In genomic region chr22:19941365-19942070, GRCh38 we compare ENCODE assay signal across 7 cellular contexts. TPM values are rescaled to one million over a fixed set of nuclear protein-coding genes. Genes with fewer than 3 reads are reported as not detected.
DNase-seq lines count a peak whose midpoint lies in the region; ATAC-seq, FAIRE-seq and TF ChIP-seq lines count a peak whose summit lies in the region.

TSS of gene COMT (plus strand) at chr22:19941772. CDS start at chr22:19962527, 20,755 bp downstream.
TSS of gene TXNRD2 (minus strand) at chr22:19941818. CDS start at chr22:19941803, 15 bp downstream.

- peak; percentile 80 to 93 (median 88) for ATAC-seq in heart right ventricle

- H3K36me3 ChIP-seq in adipocyte (ENCODE audit: control insufficient read depth, insufficient read depth, low read length, severe bottlenecking) (no peaks in the 10 kb centered on the region), heart right ventricle (peaks cover 0 to 11% (median 0%) of the 10 kb centered on the region in 9 donors)

- intact Hi-C loops in heart right ventricle (cut with DNase I): no loop called here

- DNase-seq in HK-2 (ENCODE audit: unreplicated experiment): peak; percentile 68
- peak; percentile 37 for DNase-seq in SW480 (ENCODE audit: low spot score)
- DNase-seq in adipocyte (ENCODE audit: low read depth): peak; percentile 88
- peak; percentile 65 to 80 for DNase-seq in heart right ventricle
- no peak for DNase-seq in pulmonary artery endothelial cell (ENCODE audit: low read depth, low spot score)
- peak; percentile 90 for DNase-seq in urothelium cell line (ENCODE audit: low spot score)

- H3K4me3 ChIP-seq in adipocyte (ENCODE audit: low read length) (peak within 1 kb of the TSS; percentile 97), heart right ventricle (peak within 1 kb of the TSS; percentile 68 to 97 (median 88))

- peak within 1 kb of the TSS; percentile 85 to 98 (median 95) for H3K27ac ChIP-seq in heart right ventricle

- TF ChIP-seq POLR2A in GM15510 (IDR thresholded peaks at IDR 0.05; ENCODE audit: borderline replicate concordance, extremely low read depth, insufficient read length): peak; percentile 94

- FAIRE-seq in urothelium cell line (lab: Jason Lieb, UNC): peak; percentile 27

- peak in 1 of 9 donors; percentile 19 for TF ChIP-seq CTCF in heart right ventricle (IDR thresholded peaks at IDR 0.05)

- no peaks in the 10 kb centered on the region for H3K27me3 ChIP-seq in adipocyte (replicated peaks; ENCODE audit: control insufficient read depth, insufficient read depth, low read length)
- no peaks in the 10 kb centered on the region for H3K27me3 ChIP-seq in heart right ventricle

- H3K9me3 ChIP-seq in adipocyte (ENCODE audit: control insufficient read depth, low read length): no peaks in the 10 kb centered on the region
- H3K9me3 ChIP-seq in heart right ventricle: no peaks in the 10 kb centered on the region

- WGBS in heart right ventricle, 2 donors: 1% methylated on average over 56 to 61 of the region's 62 CpGs

- H3K4me1 ChIP-seq in adipocyte (ENCODE audit: control insufficient read depth, insufficient read depth, low read length) (peaks cover 31% of the 10 kb centered on the region), heart right ventricle (peaks cover 15 to 54% (median 35%) of the 10 kb centered on the region in 9 donors)

- H3K9ac ChIP-seq in adipocyte (ENCODE audit: low read length): peak within 1 kb of the TSS; percentile 99

RNA-seq across cellular contexts. Expression of gene COMT, which starts in this region (rescaled TPM):
- 100 to 1,000 TPM in 5 of 10 donors, 10 to 100 TPM in 5; 72.5 to 128 (median 101) TPM for total RNA-seq in heart right ventricle
- 100 to 1,000 TPM in 1 of 2 donors, 10 to 100 TPM in 1; 42.9 to 273 TPM for polyA plus RNA-seq in heart right ventricle
- 254 and 326 TPM in 2 replicates for total RNA-seq in pulmonary artery endothelial cell

RNA-seq across cellular contexts. Expression of gene TXNRD2, which starts in this region (rescaled TPM):
- total RNA-seq in heart right ventricle (10 to 100 TPM; 28.5 to 59.9 (median 35.0) TPM), pulmonary artery endothelial cell (67.5 and 73.7 TPM in 2 replicates)
- 100 to 1,000 TPM in 1 of 2 donors, 10 to 100 TPM in 1; 25.8 to 103 TPM for polyA plus RNA-seq in heart right ventricle
